In the genomic region with DNA sequence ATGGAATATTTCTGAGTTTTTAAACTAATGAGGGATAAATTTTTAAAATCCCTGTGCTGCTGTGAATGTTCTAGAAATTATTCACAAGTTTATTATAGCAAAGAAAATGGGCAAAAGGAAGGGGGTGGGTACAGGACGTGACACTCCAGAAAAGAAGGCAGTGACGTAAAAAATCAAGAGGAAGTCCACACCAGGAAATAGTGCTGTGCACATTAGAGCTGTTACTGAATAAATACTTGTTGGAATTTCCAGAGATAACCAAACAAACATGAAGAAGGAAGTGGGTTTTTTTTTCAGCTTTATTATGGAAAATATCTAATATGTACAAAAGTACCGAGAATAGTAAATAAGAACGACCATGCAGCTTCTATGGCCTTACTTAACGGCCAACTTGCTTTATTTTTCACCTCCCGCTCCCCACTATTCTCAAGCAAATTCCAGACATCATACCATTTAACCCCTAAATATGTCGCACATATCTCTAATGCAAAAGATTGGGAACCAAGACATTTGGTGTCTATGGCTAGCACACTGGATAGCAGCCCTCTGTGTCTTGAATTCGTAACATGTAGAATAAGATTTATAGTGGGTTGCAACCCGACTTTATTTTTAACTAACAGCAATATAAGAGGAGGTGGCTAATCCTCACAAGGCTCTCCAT, we compare ENCODE assay signal across 8 cellular contexts. TPM values are rescaled to one million over a fixed set of nuclear protein-coding genes. Genes with fewer than 3 reads are reported as not detected.
A peak's percentile ranks its signal among the peaks of the same experiment; 100 is the strongest.
DNase-seq lines count a peak whose midpoint lies in the region; ATAC-seq and TF ChIP-seq lines count a peak whose summit lies in the region.

No MANE protein-coding gene starts in this region.

- TF ChIP-seq POLR2A in adrenal gland (IDR thresholded peaks at IDR 0.05) = peak in 1 of 2 donors; percentile 26

- 0 to 2% (median 1%) methylated on average over 9 of the region's 9 CpGs for WGBS in adrenal gland, 4 donors

- H3K4me3 ChIP-seq in adrenal gland = peak overlapping the region; percentile 32 to 85 (median 72)
- H3K4me3 ChIP-seq in retinal pigment epithelial cell (ENCODE audit: low read length) = peak overlapping the region; percentile 81

- H3K9me3 ChIP-seq in adrenal gland (replicated peaks in 1 of 3) = no peaks in the 10 kb centered on the region

- peak overlapping the region; percentile 73 to 95 (median 92) for H3K27ac ChIP-seq in adrenal gland

- H3K36me3 ChIP-seq in adrenal gland (replicated peaks in 1 of 2) = no peaks in the 10 kb centered on the region

- DNase-seq in NCI-H1105 treated with DMSO at 0.1 percent for 48 hours (lab: John Stamatoyannopoulos, UW) = peak; percentile 2
- no peak for DNase-seq in NCI-H1105 (lab: John Stamatoyannopoulos, UW)
- peak; percentile 25 for DNase-seq in NCI-H345 treated with DMSO at 0.1 percent for 48 hours (lab: John Stamatoyannopoulos, UW; ENCODE audit: unreplicated experiment)
- DNase-seq in adrenal gland = peak in 1 of 7 donors; percentile 25
- peak; percentile 55 for DNase-seq in hepatic stellate cell (ENCODE audit: low spot score)
- no peak for DNase-seq in retinal pigment epithelial cell (ENCODE audit: low read depth)
- no peak for DNase-seq in mesenteric fat pad (ENCODE audit: low spot score)

- H3K27me3 ChIP-seq in adrenal gland = no peaks in the 10 kb centered on the region

- peak; percentile 1 for ATAC-seq in HG02798 (IDR thresholded peaks at IDR 0.05; ENCODE audit: poor library complexity, unreplicated experiment)

- TF ChIP-seq CTCF in adrenal gland (IDR thresholded peaks at IDR 0.05) (no peak), retinal pigment epithelial cell (conservative IDR thresholded peaks at IDR 0.05; ENCODE audit: low read depth, low read length) (no peak)

- H3K4me1 ChIP-seq in adrenal gland (replicated peaks in 1 of 2) = peaks cover 33 to 45% of the 10 kb centered on the region in 2 donors

- intact Hi-C loops in adrenal gland (cut with DNase I) = no loop called here

RNA-seq across cellular contexts. Expression of a gene that starts 0.6 kb away (rescaled TPM):
- total RNA-seq in adrenal gland = 100 to 1,000 TPM; 130 to 250 (median 182) TPM
- 100 to 1,000 TPM; 347 to 569 (median 420) TPM for polyA plus RNA-seq in adrenal gland
- 138 TPM for total RNA-seq in mesenteric fat pad

RNA-seq across cellular contexts. Expression of a gene that starts 34.7 kb away (rescaled TPM):
- 10 to 100 TPM; 19.4 to 56.8 (median 41.1) TPM for total RNA-seq in adrenal gland
- 10 to 100 TPM; 14.1 to 91.2 (median 21.2) TPM for polyA plus RNA-seq in adrenal gland
- 65.8 TPM for total RNA-seq in mesenteric fat pad

Comparison
In these comparisons a context has a peak if more than half of its experiments do, and no peak if none do; other contexts are left out.
1. DNase-seq: peak in NCI-H1105 treated with DMSO at 0.1 percent for 48 hours (single experiment), NCI-H345 treated with DMSO at 0.1 percent for 48 hours (single experiment) and hepatic stellate cell (single experiment); none in NCI-H1105 (single experiment), retinal pigment epithelial cell (single experiment) and mesenteric fat pad (single experiment).